8 cellular contexts compared by ENCODE assay signal in the genomic region with DNA sequence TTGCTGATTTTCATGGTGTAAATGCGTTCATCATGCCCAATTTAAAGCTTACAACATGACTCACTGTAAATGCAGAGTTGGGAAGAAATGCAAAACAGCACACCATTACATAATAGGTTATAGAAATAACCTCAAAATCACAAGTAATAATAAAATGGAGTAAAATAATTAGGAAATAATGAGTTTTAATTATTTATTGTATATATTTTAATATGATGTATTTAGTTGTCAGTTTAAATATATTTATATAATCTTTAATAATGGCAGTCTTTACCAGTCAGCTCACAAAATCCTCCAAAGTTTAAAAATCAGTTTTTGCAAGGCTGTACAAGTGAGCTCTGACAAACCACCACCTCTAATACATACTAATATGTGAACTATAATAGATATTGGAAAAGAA.
"Had no signal": no experiment of that assay in that cellular context is flagged by ENCODE, and none has a peak within 500 bp of the region (broad histone marks: within the 10 kb centered on the region; RNA-seq: fewer than 3 reads in every experiment).

No MANE protein-coding gene starts in this region.

- H3K4me3 Mint-ChIP-seq: IgD-negative memory B cell had no signal

- H3K4me3 ChIP-seq: K562 had no signal

- H3K27me3 Mint-ChIP-seq: IgD-negative memory B cell had no signal

- ATAC-seq: HepG2, K562 had no signal

- H3K27ac Mint-ChIP-seq: IgD-negative memory B cell had no signal

- DNase-seq: IMR-90, KBM-7, KG1 had no signal

- H3K27ac ChIP-seq: HL-60 had no signal

- H3K4me1 Mint-ChIP-seq: IgD-negative memory B cell had no signal

- H3K36me3 Mint-ChIP-seq: IgD-negative memory B cell had no signal

- FAIRE-seq: HepG2, HTR-8/SVneo, K562 had no signal
